37 cellular contexts compared by ENCODE assay signal in the genomic region with DNA sequence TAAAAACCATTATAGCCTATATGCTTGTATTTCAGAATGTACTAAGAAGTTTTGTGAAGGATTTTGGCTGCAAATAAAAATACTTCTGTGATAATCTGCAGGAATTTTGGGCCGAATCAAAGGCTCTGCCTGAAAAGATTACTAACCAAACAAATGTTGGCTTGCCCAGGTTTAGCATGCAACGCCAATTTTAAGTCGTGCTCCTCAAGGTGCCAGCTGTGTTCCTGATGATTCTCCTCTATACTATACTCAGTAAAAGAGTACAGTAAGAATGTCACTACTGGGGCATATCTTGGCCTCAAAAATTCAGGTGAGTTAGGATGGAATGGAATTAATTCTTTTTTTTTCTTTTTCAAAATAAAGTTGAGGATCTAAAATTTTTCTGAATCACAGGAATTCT.
"Had no signal": no experiment of that assay in that cellular context is flagged by ENCODE, and none has a peak within 500 bp of the region (broad histone marks: within the 10 kb centered on the region; RNA-seq: fewer than 3 reads in every experiment).

No MANE protein-coding gene starts in this region.

- H3K27ac Mint-ChIP-seq: activated B cell treated with CpG ODN at 0.5 μM for 24 hours; activated CD4-positive, alpha-beta memory T cell treated with anti-CD3 and anti-CD28 coated beads for 36 hours; activated CD4-positive, alpha-beta T cell treated with anti-CD3 and anti-CD28 coated beads, Interleukin-2, amount 10 ng/mL, durations not matched to agents 24 days and 14 days; activated CD8-positive, alpha-beta T cell treated with anti-CD3 and anti-CD28 coated beads for 36 hours; activated naive CD4-positive, alpha-beta T cell treated with anti-CD3 and anti-CD28 coated beads for 36 hours; activated naive CD4-positive, alpha-beta T cell treated with anti-CD3 and anti-CD28 coated beads, Interleukin-2, amount 50 U/mL, for 72 hours; activated naive CD8-positive, alpha-beta T cell treated with anti-CD3 and anti-CD28 coated beads for 36 hours; activated T-cell treated with anti-CD3 and anti-CD28 coated beads, Interleukin-2, amount 50 U/mL, for 72 hours; activated T-helper 1 cell treated with anti-CD3 and anti-CD28 coated beads, Interleukin-12 subunit alpha, Interleukin-12 subunit beta, Interleukin-2, Interleukin-4 antibody, amounts not matched to agents 30 ng/mL and 10 ng/mL and 1 ng/mL, durations not matched to agents 14 hours and 24 hours and 36 hours; activated T-helper 17 cell treated with anti-CD3 and anti-CD28 coated beads, Interleukin-2, amount 50 U/mL, for 72 hours; T-helper 1 cell treated with Interleukin-12 subunit alpha and Interleukin-12 subunit beta and Interleukin-4 antibody, amounts not matched to agents 30 μg/mL and 1 μg/mL, for 36 hours; T-helper 2 cell treated with Interferon-gamma antibody and Interleukin-4, amounts not matched to agents 5 μg/mL and 100 μg/mL, for 36 hours had no signal

- H3K36me3 Mint-ChIP-seq: activated CD4-positive, alpha-beta memory T cell treated with anti-CD3 and anti-CD28 coated beads for 36 hours; activated naive CD4-positive, alpha-beta T cell treated with anti-CD3 and anti-CD28 coated beads, Interleukin-2, amount 50 U/mL, for 72 hours had no signal

- H3K27me3 Mint-ChIP-seq: activated B cell treated with CpG ODN at 0.5 μM for 24 hours; activated CD4-positive, alpha-beta memory T cell treated with anti-CD3 and anti-CD28 coated beads for 36 hours; activated CD4-positive, alpha-beta T cell treated with anti-CD3 and anti-CD28 coated beads, Interleukin-2, amount 10 ng/mL, durations not matched to agents 24 days and 14 days; activated CD8-positive, alpha-beta T cell treated with anti-CD3 and anti-CD28 coated beads for 36 hours; activated naive CD8-positive, alpha-beta T cell treated with anti-CD3 and anti-CD28 coated beads for 36 hours; activated T-helper 17 cell treated with anti-CD3 and anti-CD28 coated beads, Interleukin-2, amount 50 U/mL, for 72 hours had no signal

- H3K4me3 Mint-ChIP-seq: activated B cell treated with CpG ODN at 0.5 μM for 24 hours; activated CD4-positive, alpha-beta memory T cell treated with anti-CD3 and anti-CD28 coated beads for 36 hours; activated CD4-positive, alpha-beta T cell treated with anti-CD3 and anti-CD28 coated beads, Interleukin-2, amount 10 ng/mL, durations not matched to agents 24 days and 14 days; activated CD8-positive, alpha-beta T cell treated with anti-CD3 and anti-CD28 coated beads for 36 hours; activated naive CD4-positive, alpha-beta T cell treated with anti-CD3 and anti-CD28 coated beads for 36 hours; activated naive CD8-positive, alpha-beta T cell treated with anti-CD3 and anti-CD28 coated beads for 36 hours; activated T-cell treated with anti-CD3 and anti-CD28 coated beads, Interleukin-2, amount 50 U/mL, for 4 hours; activated T-cell treated with anti-CD3 and anti-CD28 coated beads, Interleukin-2, amount 50 U/mL, for 72 hours; activated T-helper 1 cell treated with anti-CD3 and anti-CD28 coated beads, Interleukin-12 subunit alpha, Interleukin-12 subunit beta, Interleukin-2, Interleukin-4 antibody, amounts not matched to agents 30 ng/mL and 10 ng/mL and 1 ng/mL, durations not matched to agents 14 hours and 24 hours and 36 hours; activated T-helper 17 cell treated with anti-CD3 and anti-CD28 coated beads, Interleukin-2, amount 50 U/mL, for 72 hours; T-helper 1 cell treated with Interleukin-12 subunit alpha and Interleukin-12 subunit beta and Interleukin-4 antibody, amounts not matched to agents 30 μg/mL and 1 μg/mL, for 36 hours; T-helper 2 cell treated with Interferon-gamma antibody and Interleukin-4, amounts not matched to agents 5 μg/mL and 100 μg/mL, for 36 hours had no signal

- H3K9me3 Mint-ChIP-seq: activated B cell treated with CpG ODN at 0.5 μM for 24 hours; activated CD4-positive, alpha-beta memory T cell treated with anti-CD3 and anti-CD28 coated beads for 36 hours; activated CD4-positive, alpha-beta T cell treated with anti-CD3 and anti-CD28 coated beads, Interleukin-2, amount 10 ng/mL, durations not matched to agents 24 days and 14 days; activated CD8-positive, alpha-beta T cell treated with anti-CD3 and anti-CD28 coated beads for 36 hours; activated naive CD4-positive, alpha-beta T cell treated with anti-CD3 and anti-CD28 coated beads for 36 hours; activated naive CD4-positive, alpha-beta T cell treated with anti-CD3 and anti-CD28 coated beads, Interleukin-2, amount 50 U/mL, for 72 hours; activated naive CD8-positive, alpha-beta T cell treated with anti-CD3 and anti-CD28 coated beads for 36 hours; activated T-cell treated with anti-CD3 and anti-CD28 coated beads, Interleukin-2, amount 50 U/mL, for 4 hours; activated T-cell treated with anti-CD3 and anti-CD28 coated beads, Interleukin-2, amount 50 U/mL, for 72 hours; activated T-helper 1 cell treated with anti-CD3 and anti-CD28 coated beads, Interleukin-12 subunit alpha, Interleukin-12 subunit beta, Interleukin-2, Interleukin-4 antibody, amounts not matched to agents 30 ng/mL and 10 ng/mL and 1 ng/mL, durations not matched to agents 14 hours and 24 hours and 36 hours; activated T-helper 17 cell treated with anti-CD3 and anti-CD28 coated beads, Interleukin-2, amount 50 U/mL, for 72 hours; T-helper 1 cell treated with Interleukin-12 subunit alpha and Interleukin-12 subunit beta and Interleukin-4 antibody, amounts not matched to agents 30 μg/mL and 1 μg/mL, for 36 hours; T-helper 2 cell treated with Interferon-gamma antibody and Interleukin-4, amounts not matched to agents 5 μg/mL and 100 μg/mL, for 36 hours had no signal

- H3K27me3 ChIP-seq: adrenal gland, body of pancreas, brain microvascular endothelial cell, breast epithelium had no signal

- H3K4me3 ChIP-seq: adrenal gland, body of pancreas, breast epithelium had no signal

- FAIRE-seq: astrocyte, TTC549 had no signal

- ATAC-seq: activated CD8-positive, alpha-beta T cell treated with anti-CD3 and anti-CD28 coated beads for 36 hours; activated naive CD4-positive, alpha-beta T cell treated with anti-CD3 and anti-CD28 coated beads, Interleukin-2, amount 50 U/mL, for 72 hours; activated T-cell treated with anti-CD3 and anti-CD28 coated beads, Interleukin-2, amount 50 U/mL, for 4 hours; activated T-cell treated with anti-CD3 and anti-CD28 coated beads, Interleukin-2, amount 50 U/mL, for 72 hours; activated T-helper 17 cell treated with anti-CD3 and anti-CD28 coated beads, Interleukin-2, amount 50 U/mL, for 72 hours; body of pancreas had no signal

- DNase-seq: activated B cell treated with CpG ODN at 0.5 μM for 24 hours; activated CD4-positive, alpha-beta memory T cell treated with anti-CD3 and anti-CD28 coated beads for 36 hours; activated CD4-positive, alpha-beta T cell treated with anti-CD3 and anti-CD28 coated beads for 4 hours; activated CD4-positive, alpha-beta T cell treated with anti-CD3 and anti-CD28 coated beads, Interleukin-2, amount 10 ng/mL, durations not matched to agents 24 days and 14 days; activated CD4-positive, alpha-beta T cell treated with anti-CD3 and anti-CD28 coated beads, Interleukin-2, amount 50 U/mL, for 1 hour; activated CD4-positive, alpha-beta T cell treated with anti-CD3 and anti-CD28 coated beads, Interleukin-2, amount 50 U/mL, for 4 hours; activated CD4-positive, CD25-positive, alpha-beta regulatory T cell treated with anti-CD3 and anti-CD28 coated beads, Interleukin-2, amount 50 U/mL, for 72 hours; activated CD8-positive, alpha-beta memory T cell treated with anti-CD3 and anti-CD28 coated beads, Interleukin-2, amount 50 U/mL, for 4 hours; activated CD8-positive, alpha-beta T cell treated with anti-CD3 and anti-CD28 coated beads for 36 hours; activated effector memory CD4-positive, alpha-beta T cell treated with anti-CD3 and anti-CD28 coated beads, Interleukin-2, amount 50 U/mL, for 16 hours; activated gamma-delta T cell treated with Interleukin-2 at 50 U/mL for 16 hours; activated naive CD4-positive, alpha-beta T cell; activated naive CD4-positive, alpha-beta T cell treated with anti-CD3 and anti-CD28 coated beads for 36 hours; activated naive CD4-positive, alpha-beta T cell treated with anti-CD3 and anti-CD28 coated beads, Interleukin-2, amount 50 U/mL, for 16 hours; activated naive CD8-positive, alpha-beta T cell treated with anti-CD3 and anti-CD28 coated beads for 36 hours; activated T-cell treated with anti-CD3 and anti-CD28 coated beads for 4 hours; activated T-cell treated with anti-CD3 and anti-CD28 coated beads, Interleukin-2, amount 50 U/mL, for 1 hour; activated T-cell treated with anti-CD3 and anti-CD28 coated beads, Interleukin-2, amount 50 U/mL, for 4 hours; activated T-cell treated with anti-CD3 and anti-CD28 coated beads, Interleukin-2, amount 50 U/mL, for 72 hours; adrenal gland; amniotic stem cell; aorta; brain microvascular endothelial cell; central memory CD4-positive, alpha-beta T cell; T-helper 1 cell; T-helper 2 cell; T-helper 9 cell had no signal

- H3K27ac ChIP-seq: adrenal gland, body of pancreas, brain microvascular endothelial cell, breast epithelium, VCaP had no signal

- H3K36me3 ChIP-seq: adrenal gland, brain microvascular endothelial cell, breast epithelium had no signal

- H3K9me3 ChIP-seq: adrenal gland, body of pancreas, breast epithelium had no signal

- H3K4me1 ChIP-seq: breast epithelium had no signal
